ENCODE assay signal across 22 cellular contexts in genomic region chr12:121021754-121022153, GRCh38. TPM values are rescaled to one million over a fixed set of nuclear protein-coding genes. Genes with fewer than 3 reads are reported as not detected.
"Had no signal": no experiment of that assay in that cellular context is flagged by ENCODE, and none has a peak within 500 bp of the region (broad histone marks: within the 10 kb centered on the region; RNA-seq: fewer than 3 reads in every experiment).

No MANE protein-coding gene starts in this region.

- H3K36me3 Mint-ChIP-seq: IgD-negative memory B cell had no signal

- DNase-seq: Kasumi-1, MM.1S, NCI-H1092 treated with DMSO at 0.1 percent for 48 hours, NCI-H1436, NCI-H187, NCI-H2029, NCI-H2081 treated with DMSO at 0.1 percent for 48 hours, NCI-H2171 treated with DMSO at 0.1 percent for 48 hours, NCI-H524, NCI-H526 treated with DMSO at 0.1 percent for 48 hours, NCI-H748 treated with DMSO at 0.1 percent for 48 hours, Right ventricle myocardium superior, RPMI8226, SIG-M5 had no signal

- H3K4me3 Mint-ChIP-seq: IgD-negative memory B cell had no signal

- H3K4me1 ChIP-seq: SJSA1 had no signal

- H3K27ac ChIP-seq: KMS-11, SJSA1, SK-N-MC had no signal

- H3K27me3 ChIP-seq: SJSA1 had no signal

- H3K9me3 Mint-ChIP-seq: IgD-negative memory B cell had no signal

- H3K9me3 ChIP-seq: SJSA1 had no signal

- H3K36me3 ChIP-seq: SJSA1 had no signal

- H3K4me1 Mint-ChIP-seq: IgD-negative memory B cell had no signal

- H3K4me3 ChIP-seq: K562, SJSA1, SK-N-MC had no signal

- ATAC-seq: K562 had no signal

- H3K27ac Mint-ChIP-seq: IgD-negative memory B cell had no signal

RNA-seq across cellular contexts. Expression of gene OASL, which starts 17.3 kb away (rescaled TPM):
- total RNA-seq: SJSA1 had no signal

RNA-seq across cellular contexts. Expression of gene HNF1A, which starts 43.4 kb away (rescaled TPM):
- total RNA-seq: HT1080, K562, M059J, NCI-H460, Right ventricle myocardium superior, SJSA1 had no signal
